In genomic region chr11:88414385-88414861, GRCh38 we compare ENCODE assay signal across 8 cellular contexts.
DNase-seq lines count a peak whose midpoint lies in the region; ATAC-seq and TF ChIP-seq lines count a peak whose summit lies in the region.

No MANE protein-coding gene starts in this region.

- no peak for TF ChIP-seq CTCF in CD4-positive, alpha-beta T cell (IDR thresholded peaks at IDR 0.05)
- TF ChIP-seq CTCF in neural progenitor cell (IDR thresholded peaks at IDR 0.05) (no peak), type B pancreatic cell (conservative IDR thresholded peaks at IDR 0.05) (no peak)

- no peak overlapping the region for H3K4me2 ChIP-seq in neural progenitor cell

- no peaks in the 10 kb centered on the region for H3K36me3 ChIP-seq in neural progenitor cell

- H3K9ac ChIP-seq in neural progenitor cell = no peak overlapping the region

- no peaks in the 10 kb centered on the region for H3K27me3 ChIP-seq in CD4-positive, alpha-beta T cell (ENCODE audit: control insufficient read depth, insufficient read depth, low read length)
- H3K27me3 ChIP-seq in neural progenitor cell = no peaks in the 10 kb centered on the region

- no peaks in the 10 kb centered on the region for H3K27me3 Mint-ChIP-seq in CD4-positive, alpha-beta T cell
- no peaks in the 10 kb centered on the region for H3K27me3 Mint-ChIP-seq in neural progenitor cell (ENCODE audit: insufficient read depth, low read depth)
- H3K27me3 Mint-ChIP-seq in type B pancreatic cell = no peaks in the 10 kb centered on the region

- peak; percentile 71 for ATAC-seq in CD4-positive, alpha-beta T cell (ENCODE audit: poor library complexity)
- peak; percentile 45 for ATAC-seq in GM21529 (IDR thresholded peaks at IDR 0.05; ENCODE audit: unreplicated experiment)

- H3K4me3 ChIP-seq in neural progenitor cell = no peak overlapping the region

- CTCF ChIA-PET in CD4-positive, alpha-beta T cell (lab: Charles Lee) = no interaction called here

- POLR2A ChIA-PET in CD4-positive, alpha-beta T cell (lab: Charles Lee) = interaction anchor here (1.0 to 3.8 kb wide), 6 partner anchors 9 to 80 kb away, joined by 3 to 24 read pairs (median 6); partner anchors contain the start of gene CTSC

- no peaks in the 10 kb centered on the region for H3K36me3 Mint-ChIP-seq in CD4-positive, alpha-beta T cell (ENCODE audit: low read depth)
- no peaks in the 10 kb centered on the region for H3K36me3 Mint-ChIP-seq in neural progenitor cell
- H3K36me3 Mint-ChIP-seq in type B pancreatic cell = no peaks in the 10 kb centered on the region

- no peaks in the 10 kb centered on the region for H3F3A ChIP-seq in neural progenitor cell (ENCODE audit: low read depth)

- intact Hi-C loops in CD4-positive, alpha-beta T cell (cut with DNase I, micrococcal nuclease) = loop anchor here in 1 of 2 experiments (2.0 kb wide), 1 partner anchor 78 kb away; the partner anchor contains the start of gene CTSC

- no peaks in the 10 kb centered on the region for H3K79me2 ChIP-seq in neural progenitor cell (ENCODE audit: low read depth)

- DNase-seq in CD4-positive, alpha-beta T cell = peak in 1 of 10 experiments; percentile 12
- DNase-seq in NCI-H510A (lab: John Stamatoyannopoulos, UW) (peak; percentile 10), dermis blood vessel endothelial cell (peak; percentile 91), renal cortical epithelial cell (ENCODE audit: low read depth) (peak; percentile 77), neural progenitor cell (ENCODE audit: low spot score) (no peak), type B pancreatic cell (ENCODE audit: extremely low spot score, unreplicated experiment) (no peak), inferior parietal cortex (ENCODE audit: extremely low spot score) (no peak)

- peak overlapping the region; percentile 66 for H3K4me3 Mint-ChIP-seq in CD4-positive, alpha-beta T cell
- H3K4me3 Mint-ChIP-seq in neural progenitor cell (no peak overlapping the region), type B pancreatic cell (no peak overlapping the region)

- no peaks in the 10 kb centered on the region for H3K9me3 Mint-ChIP-seq in CD4-positive, alpha-beta T cell
- H3K9me3 Mint-ChIP-seq in neural progenitor cell (no peaks in the 10 kb centered on the region), type B pancreatic cell (no peaks in the 10 kb centered on the region)

- peak overlapping the region; percentile 43 for H3K27ac Mint-ChIP-seq in CD4-positive, alpha-beta T cell
- H3K27ac Mint-ChIP-seq in neural progenitor cell = no peak overlapping the region
- H3K27ac Mint-ChIP-seq in type B pancreatic cell = no peak overlapping the region

- H3K4me1 Mint-ChIP-seq in CD4-positive, alpha-beta T cell (ENCODE audit: low read depth) = peaks cover 48% of the 10 kb centered on the region
- peaks cover 8% of the 10 kb centered on the region for H3K4me1 Mint-ChIP-seq in neural progenitor cell
- peaks cover 20% of the 10 kb centered on the region for H3K4me1 Mint-ChIP-seq in type B pancreatic cell (ENCODE audit: unreplicated experiment)

- H3K4me1 ChIP-seq in neural progenitor cell = peaks cover 8% of the 10 kb centered on the region

- no peak overlapping the region for H3K27ac ChIP-seq in CD4-positive, alpha-beta T cell (ENCODE audit: low read depth, low read length)
- no peak overlapping the region for H3K27ac ChIP-seq in neural progenitor cell

- H2AFZ ChIP-seq in neural progenitor cell (replicated peaks) = no peak overlapping the region

- H3K9me3 ChIP-seq in CD4-positive, alpha-beta T cell (ENCODE audit: control insufficient read depth, low read length) = no peaks in the 10 kb centered on the region
- H3K9me3 ChIP-seq in neural progenitor cell (ENCODE audit: low read depth) = no peaks in the 10 kb centered on the region

- no peaks in the 10 kb centered on the region for H4K20me1 ChIP-seq in neural progenitor cell (ENCODE audit: low read depth)

Comparison
In these comparisons a context has a peak if more than half of its experiments do, and no peak if none do; other contexts are left out.
1. DNase-seq: peak in NCI-H510A (single experiment), dermis blood vessel endothelial cell (single experiment) and renal cortical epithelial cell (single experiment); none in neural progenitor cell (single experiment), type B pancreatic cell (single experiment) and inferior parietal cortex (single experiment).